In genomic region chr1:24641646-24642151, GRCh38 we compare ENCODE assay signal across 8 cellular contexts.
DNase-seq lines count a peak whose midpoint lies in the region; ATAC-seq and TF ChIP-seq lines count a peak whose summit lies in the region.

No MANE protein-coding gene starts in this region.

- peak overlapping the region; percentile 90 to 93 for H3K4me3 Mint-ChIP-seq in stimulated activated naive B cell treated with anti-CD40 and anti-IgM and Interleukin-4, amounts not matched to agents 10 μg/mL and 1 μg/mL and 100 μg/mL, for 72 hours

- H3K27ac ChIP-seq in WERI-Rb-1 (peak overlapping the region; percentile 97), coronary artery (peak overlapping the region; percentile 99)

- H3K36me3 ChIP-seq in WERI-Rb-1: peaks cover 23% of the 10 kb centered on the region

- no peaks in the 10 kb centered on the region for H3K9me3 Mint-ChIP-seq in stimulated activated naive B cell treated with anti-CD40 and anti-IgM and Interleukin-4, amounts not matched to agents 10 μg/mL and 1 μg/mL and 100 μg/mL, for 72 hours

- H3K4me3 ChIP-seq in WERI-Rb-1 (ENCODE audit: low read depth, low read length) (peak overlapping the region; percentile 98), coronary artery (peak overlapping the region; percentile 78)

- no peaks in the 10 kb centered on the region for H3K27me3 Mint-ChIP-seq in stimulated activated naive B cell treated with anti-CD40 and anti-IgM and Interleukin-4, amounts not matched to agents 10 μg/mL and 1 μg/mL and 100 μg/mL, for 72 hours

- peaks cover 13 to 26% of the 10 kb centered on the region in 2 donors for H3K36me3 Mint-ChIP-seq in stimulated activated naive B cell treated with anti-CD40 and anti-IgM and Interleukin-4, amounts not matched to agents 10 μg/mL and 1 μg/mL and 100 μg/mL, for 72 hours

- TF ChIP-seq CTCF in WERI-Rb-1 (IDR thresholded peaks at IDR 0.05; ENCODE audit: low read depth, low read length) (no peak), coronary artery (IDR thresholded peaks at IDR 0.05) (no peak)

- peaks cover 11 to 32% of the 10 kb centered on the region in 2 donors for H3K4me1 Mint-ChIP-seq in stimulated activated naive B cell treated with anti-CD40 and anti-IgM and Interleukin-4, amounts not matched to agents 10 μg/mL and 1 μg/mL and 100 μg/mL, for 72 hours

- peak; percentile 45 for DNase-seq in activated CD4-positive, CD25-positive, alpha-beta regulatory T cell treated with anti-CD3 and anti-CD28 coated beads, Interleukin-2, amount 50 U/mL, for 72 hours
- DNase-seq in WERI-Rb-1: no peak
- no peak for DNase-seq in coronary artery (ENCODE audit: low spot score)
- peak; percentile 42 for DNase-seq in medulla oblongata (ENCODE audit: extremely low spot score)
- peak; percentile 60 for DNase-seq in stimulated activated naive B cell treated with anti-CD40 and anti-IgM and Interleukin-4, amounts not matched to agents 10 μg/mL and 1 μg/mL and 100 μg/mL, for 72 hours

- H3K27me3 ChIP-seq in WERI-Rb-1 (ENCODE audit: insufficient read depth, low read depth, severe bottlenecking): no peaks in the 10 kb centered on the region

- ATAC-seq in activated CD4-positive, CD25-positive, alpha-beta regulatory T cell treated with anti-CD3 and anti-CD28 coated beads, Interleukin-2, amount 50 U/mL, for 24 hours: no peak
- ATAC-seq in stimulated activated naive B cell treated with anti-CD40 and anti-IgM and Interleukin-4, amounts not matched to agents 10 μg/mL and 1 μg/mL and 100 μg/mL, for 72 hours (replicated peaks): peak; percentile 0 to 2
- ATAC-seq in GM19328 (IDR thresholded peaks at IDR 0.05; ENCODE audit: unreplicated experiment): no peak
- no peak for ATAC-seq in GM21737 (IDR thresholded peaks at IDR 0.05; ENCODE audit: unreplicated experiment)

- H3K27ac Mint-ChIP-seq in stimulated activated naive B cell treated with anti-CD40 and anti-IgM and Interleukin-4, amounts not matched to agents 10 μg/mL and 1 μg/mL and 100 μg/mL, for 72 hours: peak overlapping the region; percentile 98

- no peaks in the 10 kb centered on the region for H3K9me3 ChIP-seq in WERI-Rb-1 (ENCODE audit: severe bottlenecking)

Comparison
In these comparisons a context has a peak if more than half of its experiments do, and no peak if none do; other contexts are left out.
1. DNase-seq: peak in activated CD4-positive, CD25-positive, alpha-beta regulatory T cell treated with anti-CD3 and anti-CD28 coated beads, Interleukin-2, amount 50 U/mL, for 72 hours (single experiment), medulla oblongata (single experiment) and stimulated activated naive B cell treated with anti-CD40 and anti-IgM and Interleukin-4, amounts not matched to agents 10 μg/mL and 1 μg/mL and 100 μg/mL, for 72 hours (single experiment); none in WERI-Rb-1 (single experiment) and coronary artery (single experiment).
2. ATAC-seq: peak in stimulated activated naive B cell treated with anti-CD40 and anti-IgM and Interleukin-4, amounts not matched to agents 10 μg/mL and 1 μg/mL and 100 μg/mL, for 72 hours (2 of 2); none in activated CD4-positive, CD25-positive, alpha-beta regulatory T cell treated with anti-CD3 and anti-CD28 coated beads, Interleukin-2, amount 50 U/mL, for 24 hours (0 of 2), GM19328 (single experiment) and GM21737 (single experiment).